37 cellular contexts compared by ENCODE assay signal in the genomic region with DNA sequence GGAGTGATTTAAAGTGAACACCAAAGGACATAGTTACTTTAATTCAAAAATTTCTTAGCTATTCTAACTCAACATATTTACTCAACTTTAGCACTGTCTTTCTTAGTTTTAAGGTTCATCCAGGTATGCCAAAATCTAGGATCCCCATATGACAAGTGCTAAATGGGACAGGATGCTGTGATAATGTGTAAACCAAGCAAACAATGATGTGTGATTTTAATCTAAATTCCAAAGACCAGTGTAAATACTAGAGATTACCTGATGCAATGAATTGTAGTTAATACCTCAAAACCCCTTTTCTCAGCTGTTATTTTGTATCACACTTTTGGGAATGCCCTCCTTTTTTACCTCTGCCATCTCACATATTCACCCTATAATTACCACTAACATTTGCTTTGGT.
"Had no signal": no experiment of that assay in that cellular context is flagged by ENCODE, and none has a peak within 500 bp of the region (broad histone marks: within the 10 kb centered on the region; RNA-seq: fewer than 3 reads in every experiment).

No MANE protein-coding gene starts in this region.

- H3K36me3 Mint-ChIP-seq: activated naive CD4-positive, alpha-beta T cell treated with anti-CD3 and anti-CD28 coated beads, Interleukin-2, amount 10 ng/mL, durations not matched to agents 7 days and 5 days; activated naive CD4-positive, alpha-beta T cell treated with anti-CD3 and anti-CD28 coated beads, Interleukin-2, amount 50 U/mL, for 24 hours; activated naive CD4-positive, alpha-beta T cell treated with anti-CD3 and anti-CD28 coated beads, Interleukin-2, amount 50 U/mL, for 72 hours; activated naive CD8-positive, alpha-beta T cell; activated naive CD8-positive, alpha-beta T cell treated with anti-CD3 and anti-CD28 coated beads for 36 hours; activated naive CD8-positive, alpha-beta T cell treated with anti-CD3 and anti-CD28 coated beads, Interleukin-2, amount 10 ng/mL, durations not matched to agents 7 days and 5 days; brain had no signal

- H3K27ac ChIP-seq: adrenal gland, ascending aorta, body of pancreas, brain microvascular endothelial cell, breast epithelium, cardiac muscle cell had no signal

- H3K4me3 ChIP-seq: adrenal gland, ascending aorta, body of pancreas, breast epithelium, cardiac muscle cell had no signal

- DNase-seq: activated effector memory CD4-positive, alpha-beta T cell treated with anti-CD3 and anti-CD28 coated beads, Interleukin-2, amount 50 U/mL, for 16 hours; activated effector memory CD4-positive, alpha-beta T cell treated with Interleukin-2 at 50 U/mL for 16 hours; activated gamma-delta T cell; activated gamma-delta T cell treated with Interleukin-2 at 50 U/mL for 16 hours; activated naive CD4-positive, alpha-beta T cell; activated naive CD4-positive, alpha-beta T cell treated with anti-CD3 and anti-CD28 coated beads for 36 hours; activated naive CD4-positive, alpha-beta T cell treated with anti-CD3 and anti-CD28 coated beads, Interleukin-2, amount 10 ng/mL, durations not matched to agents 7 days and 5 days; activated naive CD4-positive, alpha-beta T cell treated with anti-CD3 and anti-CD28 coated beads, Interleukin-2, amount 50 U/mL, for 16 hours; activated naive CD4-positive, alpha-beta T cell treated with Interleukin-2 at 50 U/mL for 16 hours; activated naive CD8-positive, alpha-beta T cell treated with anti-CD3 and anti-CD28 coated beads for 36 hours; activated naive CD8-positive, alpha-beta T cell treated with anti-CD3 and anti-CD28 coated beads, Interleukin-2, amount 10 ng/mL, durations not matched to agents 7 days and 5 days; activated naive CD8-positive, alpha-beta T cell treated with anti-CD3 and anti-CD28 coated beads, Interleukin-2, amount 50 U/mL, for 24 hours; activated T-cell treated with anti-CD3 and anti-CD28 coated beads, Interleukin-2, amount 50 U/mL, for 1 hour; activated T-cell treated with anti-CD3 and anti-CD28 coated beads, Interleukin-2, amount 50 U/mL, for 24 hours; activated T-cell treated with anti-CD3 and anti-CD28 coated beads, Interleukin-2, amount 50 U/mL, for 4 hours; activated T-cell treated with anti-CD3 and anti-CD28 coated beads, Interleukin-2, amount 50 U/mL, for 48 hours; activated T-cell treated with anti-CD3 and anti-CD28 coated beads, Interleukin-2, amount 50 U/mL, for 72 hours; adrenal gland; amniotic stem cell; amygdala; anterior cingulate cortex; aorta; body of pancreas; brain microvascular endothelial cell; central memory CD4-positive, alpha-beta T cell; cerebellar nuclear complex had no signal

- H3K4me1 ChIP-seq: adrenal gland, ascending aorta, body of pancreas, breast epithelium had no signal

- H3K27ac Mint-ChIP-seq: activated naive CD4-positive, alpha-beta T cell treated with anti-CD3 and anti-CD28 coated beads for 36 hours; activated naive CD4-positive, alpha-beta T cell treated with anti-CD3 and anti-CD28 coated beads, Interleukin-2, amount 10 ng/mL, durations not matched to agents 7 days and 5 days; activated naive CD4-positive, alpha-beta T cell treated with anti-CD3 and anti-CD28 coated beads, Interleukin-2, amount 50 U/mL, for 24 hours; activated naive CD4-positive, alpha-beta T cell treated with anti-CD3 and anti-CD28 coated beads, Interleukin-2, amount 50 U/mL, for 72 hours; activated naive CD8-positive, alpha-beta T cell; activated naive CD8-positive, alpha-beta T cell treated with anti-CD3 and anti-CD28 coated beads for 36 hours; activated naive CD8-positive, alpha-beta T cell treated with anti-CD3 and anti-CD28 coated beads, Interleukin-2, amount 10 ng/mL, durations not matched to agents 7 days and 5 days; activated naive CD8-positive, alpha-beta T cell treated with anti-CD3 and anti-CD28 coated beads, Interleukin-2, amount 50 U/mL, for 24 hours; activated T-cell treated with anti-CD3 and anti-CD28 coated beads, Interleukin-2, amount 50 U/mL, for 24 hours; activated T-cell treated with anti-CD3 and anti-CD28 coated beads, Interleukin-2, amount 50 U/mL, for 72 hours; activated T-helper 1 cell treated with anti-CD3 and anti-CD28 coated beads, Interleukin-12 subunit alpha, Interleukin-12 subunit beta, Interleukin-2, Interleukin-4 antibody, amounts not matched to agents 30 ng/mL and 10 ng/mL and 1 ng/mL, durations not matched to agents 14 hours and 24 hours and 36 hours; activated T-helper 17 cell treated with anti-CD3 and anti-CD28 coated beads, Interleukin-2, amount 50 U/mL, for 72 hours; activated T-helper 2 cell treated with anti-CD3 and anti-CD28 coated beads, Interferon-gamma antibody, Interleukin-2, Interleukin-4, amounts not matched to agents 10 μg/mL and 5 μg/mL and 100 μg/mL, durations not matched to agents 14 hours and 24 hours and 36 hours; brain had no signal

- H3K36me3 ChIP-seq: adrenal gland, ascending aorta, brain microvascular endothelial cell, breast epithelium, cardiac muscle cell had no signal

- H3K27me3 Mint-ChIP-seq: activated naive CD4-positive, alpha-beta T cell treated with anti-CD3 and anti-CD28 coated beads, Interleukin-2, amount 10 ng/mL, durations not matched to agents 7 days and 5 days; activated naive CD4-positive, alpha-beta T cell treated with anti-CD3 and anti-CD28 coated beads, Interleukin-2, amount 50 U/mL, for 24 hours; brain had no signal

- H3K9me3 ChIP-seq: adrenal gland, ascending aorta, body of pancreas, breast epithelium had no signal

- H3K27me3 ChIP-seq: adrenal gland, ascending aorta, body of pancreas, brain microvascular endothelial cell, breast epithelium, cardiac muscle cell had no signal

- H3K4me3 Mint-ChIP-seq: activated naive CD4-positive, alpha-beta T cell treated with anti-CD3 and anti-CD28 coated beads for 36 hours; activated naive CD4-positive, alpha-beta T cell treated with anti-CD3 and anti-CD28 coated beads, Interleukin-2, amount 10 ng/mL, durations not matched to agents 7 days and 5 days; activated naive CD4-positive, alpha-beta T cell treated with anti-CD3 and anti-CD28 coated beads, Interleukin-2, amount 50 U/mL, for 24 hours; activated naive CD8-positive, alpha-beta T cell; activated naive CD8-positive, alpha-beta T cell treated with anti-CD3 and anti-CD28 coated beads for 36 hours; activated naive CD8-positive, alpha-beta T cell treated with anti-CD3 and anti-CD28 coated beads, Interleukin-2, amount 10 ng/mL, durations not matched to agents 7 days and 5 days; activated naive CD8-positive, alpha-beta T cell treated with anti-CD3 and anti-CD28 coated beads, Interleukin-2, amount 50 U/mL, for 24 hours; activated T-cell treated with anti-CD3 and anti-CD28 coated beads, Interleukin-2, amount 50 U/mL, for 24 hours; activated T-cell treated with anti-CD3 and anti-CD28 coated beads, Interleukin-2, amount 50 U/mL, for 4 hours; activated T-cell treated with anti-CD3 and anti-CD28 coated beads, Interleukin-2, amount 50 U/mL, for 72 hours; activated T-helper 1 cell treated with anti-CD3 and anti-CD28 coated beads, Interleukin-12 subunit alpha, Interleukin-12 subunit beta, Interleukin-2, Interleukin-4 antibody, amounts not matched to agents 30 ng/mL and 10 ng/mL and 1 ng/mL, durations not matched to agents 14 hours and 24 hours and 36 hours; activated T-helper 17 cell treated with anti-CD3 and anti-CD28 coated beads, Interleukin-2, amount 50 U/mL, for 72 hours; brain; central memory CD8-positive, alpha-beta T cell had no signal

- H3K4me1 Mint-ChIP-seq: activated naive CD4-positive, alpha-beta T cell treated with anti-CD3 and anti-CD28 coated beads, Interleukin-2, amount 10 ng/mL, durations not matched to agents 7 days and 5 days; activated naive CD4-positive, alpha-beta T cell treated with anti-CD3 and anti-CD28 coated beads, Interleukin-2, amount 50 U/mL, for 24 hours; activated naive CD8-positive, alpha-beta T cell treated with anti-CD3 and anti-CD28 coated beads for 36 hours; activated naive CD8-positive, alpha-beta T cell treated with anti-CD3 and anti-CD28 coated beads, Interleukin-2, amount 10 ng/mL, durations not matched to agents 7 days and 5 days; activated naive CD8-positive, alpha-beta T cell treated with anti-CD3 and anti-CD28 coated beads, Interleukin-2, amount 50 U/mL, for 24 hours; activated T-helper 17 cell treated with anti-CD3 and anti-CD28 coated beads, Interleukin-2, amount 50 U/mL, for 72 hours; central memory CD8-positive, alpha-beta T cell had no signal

- H3K9me3 Mint-ChIP-seq: activated naive CD4-positive, alpha-beta T cell treated with anti-CD3 and anti-CD28 coated beads for 36 hours; activated naive CD4-positive, alpha-beta T cell treated with anti-CD3 and anti-CD28 coated beads, Interleukin-2, amount 10 ng/mL, durations not matched to agents 7 days and 5 days; activated naive CD4-positive, alpha-beta T cell treated with anti-CD3 and anti-CD28 coated beads, Interleukin-2, amount 50 U/mL, for 24 hours; activated naive CD4-positive, alpha-beta T cell treated with anti-CD3 and anti-CD28 coated beads, Interleukin-2, amount 50 U/mL, for 72 hours; activated naive CD8-positive, alpha-beta T cell treated with anti-CD3 and anti-CD28 coated beads for 36 hours; activated naive CD8-positive, alpha-beta T cell treated with anti-CD3 and anti-CD28 coated beads, Interleukin-2, amount 10 ng/mL, durations not matched to agents 7 days and 5 days; activated naive CD8-positive, alpha-beta T cell treated with anti-CD3 and anti-CD28 coated beads, Interleukin-2, amount 50 U/mL, for 24 hours; activated T-cell treated with anti-CD3 and anti-CD28 coated beads, Interleukin-2, amount 50 U/mL, for 24 hours; activated T-cell treated with anti-CD3 and anti-CD28 coated beads, Interleukin-2, amount 50 U/mL, for 4 hours; activated T-cell treated with anti-CD3 and anti-CD28 coated beads, Interleukin-2, amount 50 U/mL, for 72 hours; activated T-helper 1 cell treated with anti-CD3 and anti-CD28 coated beads, Interleukin-12 subunit alpha, Interleukin-12 subunit beta, Interleukin-2, Interleukin-4 antibody, amounts not matched to agents 30 ng/mL and 10 ng/mL and 1 ng/mL, durations not matched to agents 14 hours and 24 hours and 36 hours; activated T-helper 17 cell treated with anti-CD3 and anti-CD28 coated beads, Interleukin-2, amount 50 U/mL, for 72 hours; activated T-helper 2 cell treated with anti-CD3 and anti-CD28 coated beads, Interferon-gamma antibody, Interleukin-2, Interleukin-4, amounts not matched to agents 10 μg/mL and 5 μg/mL and 100 μg/mL, durations not matched to agents 14 hours and 24 hours and 36 hours; brain; central memory CD8-positive, alpha-beta T cell had no signal

- ATAC-seq: activated naive CD4-positive, alpha-beta T cell treated with anti-CD3 and anti-CD28 coated beads, Interleukin-2, amount 50 U/mL, for 72 hours; activated naive CD8-positive, alpha-beta T cell treated with anti-CD3 and anti-CD28 coated beads, Interleukin-2, amount 50 U/mL, for 24 hours; activated T-cell treated with anti-CD3 and anti-CD28 coated beads, Interleukin-2, amount 50 U/mL, for 4 hours; activated T-cell treated with anti-CD3 and anti-CD28 coated beads, Interleukin-2, amount 50 U/mL, for 72 hours; activated T-helper 17 cell treated with anti-CD3 and anti-CD28 coated beads, Interleukin-2, amount 50 U/mL, for 72 hours; body of pancreas had no signal
